Comparison of ENCODE assay signal across 19 cellular contexts in the genomic region with DNA sequence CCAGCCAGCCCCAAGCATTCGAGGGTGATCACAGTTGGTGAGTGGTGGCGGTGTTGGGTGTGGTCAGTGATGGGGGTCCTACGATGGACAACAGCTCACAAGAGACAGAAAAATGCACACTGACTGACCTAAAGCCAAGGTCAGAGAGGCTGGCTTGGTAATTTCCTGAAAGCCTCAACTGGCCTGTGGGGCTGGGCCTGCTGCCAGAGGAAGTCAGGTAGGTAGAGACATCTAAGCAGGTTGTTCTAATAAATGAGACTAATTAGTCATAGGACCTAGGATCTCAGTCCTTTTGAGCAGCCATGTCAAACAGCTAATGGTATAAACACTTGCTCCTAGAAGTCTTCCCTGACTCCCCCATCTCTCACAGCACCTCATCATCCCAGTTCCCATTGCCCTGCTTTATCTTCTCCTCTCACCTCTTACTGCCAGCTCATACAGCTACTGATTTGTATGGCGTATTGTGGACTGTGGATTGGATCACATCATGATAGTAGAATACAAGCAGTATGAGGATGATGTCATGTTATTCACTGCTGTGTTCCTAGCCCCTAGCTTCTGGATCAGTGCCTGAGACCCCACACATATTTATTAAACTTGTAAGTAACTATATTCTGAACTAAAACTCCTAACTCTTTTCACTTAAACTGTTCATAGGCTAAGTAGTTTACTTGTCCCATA.
DNase-seq lines count a peak whose midpoint lies in the region; ATAC-seq and TF ChIP-seq lines count a peak whose summit lies in the region.
"Had no signal": no experiment of that assay in that cellular context is flagged by ENCODE, and none has a peak within 500 bp of the region (broad histone marks: within the 10 kb centered on the region; RNA-seq: fewer than 3 reads in every experiment).

No MANE protein-coding gene starts in this region.

- H3K36me3 ChIP-seq in mesenchymal stem cell (ENCODE audit: control insufficient read depth in 1 of 2, insufficient read depth in 2 of 2, low read depth in 1 of 2, low read length in 2 of 2) = no peaks in the 10 kb centered on the region
- H3K36me3 ChIP-seq: BLaER1 had no signal

- H3K4me1 ChIP-seq in mesenchymal stem cell (ENCODE audit: control insufficient read depth, insufficient read depth, low read depth, low read length) = peaks cover 8% of the 10 kb centered on the region
- no peaks in the 10 kb centered on the region for H3K4me1 ChIP-seq in foreskin keratinocyte
- H3K4me1 ChIP-seq: BLaER1 had no signal

- H2AK5ac ChIP-seq in mesenchymal stem cell (ENCODE audit: low read length, severe bottlenecking) = peak overlapping the region; percentile 2

- H3K23ac ChIP-seq in mesenchymal stem cell (ENCODE audit: low read length in 2 of 2) = no peak overlapping the region

- no peak overlapping the region for H2AFZ ChIP-seq in mesenchymal stem cell (ENCODE audit: low read depth, low read length)
- H2AFZ ChIP-seq: GM23338 had no signal

- peak overlapping the region; percentile 31 for H3K27ac ChIP-seq in mesenchymal stem cell (ENCODE audit: low read length, poor library complexity, severe bottlenecking)
- H3K27ac ChIP-seq in foreskin keratinocyte = no peak overlapping the region
- H3K27ac ChIP-seq: 22Rv1, BLaER1, HL-60 had no signal

- H2BK120ac ChIP-seq in mesenchymal stem cell (ENCODE audit: low read depth, low read length) = no peak overlapping the region

- H3K79me1 ChIP-seq in mesenchymal stem cell (replicated peaks; ENCODE audit: low read length, poor library complexity, severe bottlenecking) = no peaks in the 10 kb centered on the region

- no peak overlapping the region for H4K8ac ChIP-seq in mesenchymal stem cell (ENCODE audit: low read length)

- no peak overlapping the region for H4K91ac ChIP-seq in mesenchymal stem cell (ENCODE audit: low read length)

- H2BK15ac ChIP-seq in mesenchymal stem cell (ENCODE audit: low read depth, poor library complexity, severe bottlenecking) = no peak overlapping the region

- H2BK5ac ChIP-seq in mesenchymal stem cell (ENCODE audit: low read depth, low read length, poor library complexity, severe bottlenecking) = no peak overlapping the region

- WGBS in mesenchymal stem cell = 79% methylated on average over 3 of the region's 4 CpGs

- no peak overlapping the region for H2BK12ac ChIP-seq in mesenchymal stem cell (ENCODE audit: low read length in 2 of 2)

- H3K4ac ChIP-seq in mesenchymal stem cell (ENCODE audit: low read depth in 1 of 2, low read length in 2 of 2) = no peak overlapping the region

- no peak overlapping the region for H3K14ac ChIP-seq in mesenchymal stem cell (ENCODE audit: low read length in 2 of 2)

- H3K27me3 ChIP-seq in mesenchymal stem cell (ENCODE audit: control insufficient read depth in 1 of 2, insufficient read depth in 1 of 2, low read length in 2 of 2) = peaks cover 0 to 7% of the 10 kb centered on the region in 2 experiments
- H3K27me3 ChIP-seq in foreskin keratinocyte = no peaks in the 10 kb centered on the region
- H3K27me3 ChIP-seq: BLaER1 had no signal

- no peak overlapping the region for H3K9ac ChIP-seq in mesenchymal stem cell (ENCODE audit: low read length)
- H3K9ac ChIP-seq: BLaER1 had no signal

- no peaks in the 10 kb centered on the region for H3K9me3 ChIP-seq in mesenchymal stem cell (ENCODE audit: control insufficient read depth, low read length)
- H3K9me3 ChIP-seq: BLaER1 had no signal

- DNase-seq in DMS53 (lab: John Stamatoyannopoulos, UW) (peak; percentile 3), DMS53 treated with DMSO at 0.1 percent for 48 hours (lab: John Stamatoyannopoulos, UW; ENCODE audit: unreplicated experiment) (no peak), kidney tubule cell (ENCODE audit: low spot score) (peak; percentile 40), mesenchymal stem cell (no peak), NCI-H510A (lab: John Stamatoyannopoulos, UW) (no peak), NCI-H187 (lab: John Stamatoyannopoulos, UW) (no peak), foreskin keratinocyte (no peak)
- DNase-seq: Calu3; CD4-positive, alpha-beta memory T cell; DMS79; GDM1; HCEC 1CT; IMR-90 had no signal

- no peak overlapping the region for H3K4me3 ChIP-seq in mesenchymal stem cell (ENCODE audit: insufficient read depth in 1 of 2, low read depth in 1 of 2, low read length in 2 of 2)
- H3K4me3 ChIP-seq: BLaER1, GM23338, K562 had no signal

- no peak for ATAC-seq in GM21447 (IDR thresholded peaks at IDR 0.05; ENCODE audit: unreplicated experiment)
- ATAC-seq in foreskin keratinocyte = no peak
- ATAC-seq: GM23338, K562 had no signal

- no peak overlapping the region for H3K18ac ChIP-seq in mesenchymal stem cell (ENCODE audit: low read depth in 1 of 2, low read length in 2 of 2)

- TF ChIP-seq CTCF in foreskin keratinocyte (conservative IDR thresholded peaks at IDR 0.05) = no peak

- no peak overlapping the region for H3K4me2 ChIP-seq in mesenchymal stem cell (ENCODE audit: low read length, poor library complexity, severe bottlenecking)
- H3K4me2 ChIP-seq: BLaER1, GM23338 had no signal

Comparison
In these comparisons a context has a peak if more than half of its experiments do, and no peak if none do; other contexts are left out.
1. DNase-seq: peak in DMS53 (single experiment) and kidney tubule cell (single experiment); none in DMS53 treated with DMSO at 0.1 percent for 48 hours (single experiment), mesenchymal stem cell (single experiment), NCI-H510A (single experiment), NCI-H187 (0 of 2) and foreskin keratinocyte (0 of 2).